Comparison of ENCODE assay signal across 14 cellular contexts in genomic region chr2:136126021-136126420, GRCh38. TPM values are rescaled to one million over a fixed set of nuclear protein-coding genes. Genes with fewer than 3 reads are reported as not detected.
DNase-seq lines count a peak whose midpoint lies in the region; ATAC-seq and TF ChIP-seq lines count a peak whose summit lies in the region.
"Had no signal": no experiment of that assay in that cellular context is flagged by ENCODE, and none has a peak within 500 bp of the region (broad histone marks: within the 10 kb centered on the region; RNA-seq: fewer than 3 reads in every experiment).

No MANE protein-coding gene starts in this region.

- no peak overlapping the region for H2AFZ ChIP-seq in hepatocyte

- BruUV-seq in A673 (replicated peaks; lab: Mats Ljungman, UMichigan): no TSS peak

- H3K79me2 ChIP-seq in hepatocyte: no peaks in the 10 kb centered on the region

- no peak overlapping the region for H3K4me3 Mint-ChIP-seq in activated naive CD4-positive, alpha-beta T cell treated with anti-CD3 and anti-CD28 coated beads, Interleukin-2, amount 10 ng/mL, durations not matched to agents 7 days and 5 days

- H4K20me1 ChIP-seq in hepatocyte (ENCODE audit: insufficient read depth, poor library complexity, severe bottlenecking): no peaks in the 10 kb centered on the region

- peaks cover 90% of the 10 kb centered on the region for H3K4me1 Mint-ChIP-seq in activated naive CD4-positive, alpha-beta T cell treated with anti-CD3 and anti-CD28 coated beads, Interleukin-2, amount 10 ng/mL, durations not matched to agents 7 days and 5 days

- POLR2A ChIA-PET in A673 (lab: Charles Lee; ENCODE audit: low non-redundant PET): no interaction called here

- H3K4me1 ChIP-seq in A673 (ENCODE audit: insufficient read depth, low read length, poor library complexity, severe bottlenecking) (no peaks in the 10 kb centered on the region), hepatocyte (ENCODE audit: insufficient read depth) (peaks cover 7% of the 10 kb centered on the region)
- H3K4me1 ChIP-seq: pancreas had no signal

- no peaks in the 10 kb centered on the region for H3K9me3 ChIP-seq in A673 (ENCODE audit: low read depth, low read length, poor library complexity, severe bottlenecking)
- H3K9me3 ChIP-seq in hepatocyte (ENCODE audit: low read depth): no peaks in the 10 kb centered on the region
- H3K9me3 ChIP-seq: pancreas had no signal

- CTCF ChIA-PET in A673 (lab: Charles Lee): no interaction called here
- CTCF ChIA-PET in activated naive CD4-positive, alpha-beta T cell treated with anti-CD3 and anti-CD28 coated beads, Interleukin-2, amount 10 ng/mL, durations not matched to agents 7 days and 5 days (lab: Charles Lee): interaction anchor here (0.7 to 1.2 kb wide), 2 partner anchors 8 to 10 kb away, joined by 3 read pairs; no protein-coding TSS in a partner anchor

- peaks cover 67% of the 10 kb centered on the region for H3K27me3 Mint-ChIP-seq in activated naive CD4-positive, alpha-beta T cell treated with anti-CD3 and anti-CD28 coated beads, Interleukin-2, amount 10 ng/mL, durations not matched to agents 7 days and 5 days

- TF ChIP-seq CTCF in A673 (conservative IDR thresholded peaks at IDR 0.05; ENCODE audit: low read depth, low read length) (no peak), hepatocyte (IDR thresholded peaks at IDR 0.05; ENCODE audit: poor library complexity) (no peak), coronary artery (IDR thresholded peaks at IDR 0.05) (no peak)

- ATAC-seq in GM21576 (IDR thresholded peaks at IDR 0.05; ENCODE audit: unreplicated experiment): no peak
- ATAC-seq: pancreas had no signal

- no peaks in the 10 kb centered on the region for H3K9me3 Mint-ChIP-seq in activated naive CD4-positive, alpha-beta T cell treated with anti-CD3 and anti-CD28 coated beads, Interleukin-2, amount 10 ng/mL, durations not matched to agents 7 days and 5 days

- H3K9me2 ChIP-seq in hepatocyte (replicated peaks; ENCODE audit: insufficient read depth): no peaks in the 10 kb centered on the region

- no peak overlapping the region for H3K27ac Mint-ChIP-seq in activated naive CD4-positive, alpha-beta T cell treated with anti-CD3 and anti-CD28 coated beads, Interleukin-2, amount 10 ng/mL, durations not matched to agents 7 days and 5 days

- H3K4me3 ChIP-seq in A673 (ENCODE audit: low read depth, low read length, poor library complexity, severe bottlenecking) (no peak overlapping the region), hepatocyte (no peak overlapping the region), coronary artery (no peak overlapping the region)
- H3K4me3 ChIP-seq: pancreas, SK-N-MC had no signal

- WGBS in hepatocyte (ENCODE audit: low lambda C conversion rate, missing lambda C conversion rate): 17% methylated on average over 12 of the region's 12 CpGs

- DNase-seq in A673 (ENCODE audit: low spot score): peak; percentile 5
- DNase-seq in DMS153 treated with DMSO at 0.1 percent for 48 hours (lab: John Stamatoyannopoulos, UW; ENCODE audit: unreplicated experiment): peak; percentile 31
- DNase-seq in NCI-H748 treated with DMSO at 0.1 percent for 48 hours (lab: John Stamatoyannopoulos, UW): peak; percentile 84
- no peak for DNase-seq in hepatocyte (ENCODE audit: low spot score)
- no peak for DNase-seq in activated naive CD4-positive, alpha-beta T cell treated with anti-CD3 and anti-CD28 coated beads, Interleukin-2, amount 10 ng/mL, durations not matched to agents 7 days and 5 days
- no peak for DNase-seq in AG20443 (ENCODE audit: low spot score)
- no peak for DNase-seq in coronary artery (ENCODE audit: low spot score)
- DNase-seq: activated naive CD4-positive, alpha-beta T cell treated with Interleukin-2 at 50 U/mL for 16 hours; caudate nucleus; midbrain; pancreas; stimulated activated CD4-positive, alpha-beta T cell treated with anti-CD3 and anti-CD28 coated beads, Interleukin-12 subunit alpha, Interleukin-12 subunit beta, amount 100 ng/mL, for 4 hours had no signal

- H3K27me3 ChIP-seq in A673 (replicated peaks; ENCODE audit: insufficient read depth, low read depth, low read length, poor library complexity): peaks cover 70% of the 10 kb centered on the region
- peaks cover 38% of the 10 kb centered on the region for H3K27me3 ChIP-seq in hepatocyte

- peak overlapping the region; percentile 39 for H3K4me2 ChIP-seq in hepatocyte

- H3K36me3 ChIP-seq in A673 (ENCODE audit: insufficient read depth, low read length, poor library complexity, severe bottlenecking): no peaks in the 10 kb centered on the region
- H3K36me3 ChIP-seq in hepatocyte (replicated peaks; ENCODE audit: insufficient read depth, low read depth): no peaks in the 10 kb centered on the region
- H3K36me3 ChIP-seq: pancreas had no signal

- intact Hi-C loops in A673 (cut with micrococcal nuclease; ENCODE audit: unreplicated experiment): no loop called here

- H3K36me3 Mint-ChIP-seq in activated naive CD4-positive, alpha-beta T cell treated with anti-CD3 and anti-CD28 coated beads, Interleukin-2, amount 10 ng/mL, durations not matched to agents 7 days and 5 days: peaks cover 9% of the 10 kb centered on the region

- H3K27ac ChIP-seq in A673 (ENCODE audit: low read depth, low read length, poor library complexity, severe bottlenecking) (no peak overlapping the region), hepatocyte (no peak overlapping the region), coronary artery (no peak overlapping the region)
- H3K27ac ChIP-seq: pancreas, SK-N-MC had no signal

RNA-seq across cellular contexts. Expression of gene CXCR4, which starts 8.1 kb away (rescaled TPM):
- total RNA-seq in A673 (2021): 1.5 and 3.6 TPM in 2 replicates
- 6.2 and 6.4 TPM in 2 replicates for total RNA-seq in hepatocyte
- polyA plus RNA-seq in hepatocyte: 2.4 and 3.8 TPM in 2 replicates

Comparison
In these comparisons a context has a peak if more than half of its experiments do, and no peak if none do; other contexts are left out.
1. DNase-seq: peak in A673 (single experiment), DMS153 treated with DMSO at 0.1 percent for 48 hours (single experiment) and NCI-H748 treated with DMSO at 0.1 percent for 48 hours (single experiment); none in hepatocyte (single experiment), activated naive CD4-positive, alpha-beta T cell treated with anti-CD3 and anti-CD28 coated beads, Interleukin-2, amount 10 ng/mL, durations not matched to agents 7 days and 5 days (single experiment), AG20443 (single experiment) and coronary artery (single experiment).